Comparison of ENCODE assay signal across 8 cellular contexts in genomic region chr13:39036212-39036611, GRCh38. TPM values are rescaled to one million over a fixed set of nuclear protein-coding genes. Genes with fewer than 3 reads are reported as not detected.
A peak's percentile ranks its signal among the peaks of the same experiment; 100 is the strongest.
DNase-seq lines count a peak whose midpoint lies in the region; ATAC-seq and TF ChIP-seq lines count a peak whose summit lies in the region.

No MANE protein-coding gene starts in this region.

- TF ChIP-seq CTCF in LNCaP clone FGC (IDR thresholded peaks at IDR 0.05; ENCODE audit: control insufficient read depth, extremely low read depth, insufficient read depth), result no peak
- no peak for TF ChIP-seq CTCF in kidney epithelial cell (IDR thresholded peaks at IDR 0.05; ENCODE audit: insufficient read depth, low read length, poor library complexity, severe bottlenecking)
- no peak for TF ChIP-seq CTCF in thoracic aorta (IDR thresholded peaks at IDR 0.05)

- H3K4me1 Mint-ChIP-seq in activated naive CD8-positive, alpha-beta T cell (ENCODE audit: low read depth), result peaks cover 57% of the 10 kb centered on the region

- H3K4me3 ChIP-seq in LNCaP clone FGC (ENCODE audit: low read depth, low read length) (peak overlapping the region; percentile 92), kidney epithelial cell (ENCODE audit: low read depth, low read length) (peak overlapping the region; percentile 73), thoracic aorta (peak overlapping the region; percentile 82)

- H3K27ac ChIP-seq in thoracic aorta, result no peak overlapping the region

- peak overlapping the region; percentile 97 for H3K4me3 Mint-ChIP-seq in activated naive CD8-positive, alpha-beta T cell

- H3K27ac Mint-ChIP-seq in activated naive CD8-positive, alpha-beta T cell, result peak overlapping the region; percentile 88

- no peaks in the 10 kb centered on the region for H3K9me3 Mint-ChIP-seq in activated naive CD8-positive, alpha-beta T cell (ENCODE audit: low read depth)

- no peak for ATAC-seq in thoracic aorta (ENCODE audit: insufficient number of reproducible peaks, low FRiP score, low read depth)
- ATAC-seq in GM19023 (IDR thresholded peaks at IDR 0.05; ENCODE audit: unreplicated experiment), result no peak
- no peak for ATAC-seq in GM19328 (IDR thresholded peaks at IDR 0.05; ENCODE audit: unreplicated experiment)
- no peak for ATAC-seq in GM18868 (IDR thresholded peaks at IDR 0.05; ENCODE audit: unreplicated experiment)

- H3K36me3 ChIP-seq in kidney epithelial cell (ENCODE audit: control insufficient read depth, insufficient read depth, low read length) (no peaks in the 10 kb centered on the region), thoracic aorta (no peaks in the 10 kb centered on the region)

- no peaks in the 10 kb centered on the region for H3K27me3 Mint-ChIP-seq in activated naive CD8-positive, alpha-beta T cell

- no peaks in the 10 kb centered on the region for H3K36me3 Mint-ChIP-seq in activated naive CD8-positive, alpha-beta T cell

- peaks cover 34 to 51% of the 10 kb centered on the region in 2 donors for H3K4me1 ChIP-seq in thoracic aorta (ENCODE audit: control insufficient read depth in 1 of 2, low read depth in 2 of 2)

- H3K27me3 ChIP-seq in kidney epithelial cell (ENCODE audit: control insufficient read depth, insufficient read depth, low read length) (no peaks in the 10 kb centered on the region), thoracic aorta (replicated peaks; ENCODE audit: insufficient read depth) (no peaks in the 10 kb centered on the region)

- no peaks in the 10 kb centered on the region for H3K9me3 ChIP-seq in thoracic aorta

- DNase-seq in DMS79 treated with DMSO at 0.1 percent for 48 hours (lab: John Stamatoyannopoulos, UW), result peak; percentile 16
- no peak for DNase-seq in LNCaP clone FGC (ENCODE audit: low read depth)
- DNase-seq in kidney epithelial cell (ENCODE audit: low read depth), result no peak
- no peak for DNase-seq in thoracic aorta (ENCODE audit: low spot score)

RNA-seq across cellular contexts. Expression of gene PROSER1, which starts 1.7 kb away (rescaled TPM):
- total RNA-seq in kidney epithelial cell (33.0 and 35.9 TPM in 2 replicates), thoracic aorta (10 to 100 TPM; 15.4 to 33.5 TPM)

RNA-seq across cellular contexts. Expression of gene NHLRC3, which starts 2.0 kb away (rescaled TPM):
- total RNA-seq in kidney epithelial cell (15.7 and 17.8 TPM in 2 replicates), thoracic aorta (10 to 100 TPM; 21.7 to 27.2 TPM)

RNA-seq across cellular contexts. Expression of gene STOML3, which starts 45.6 kb away (rescaled TPM):
- total RNA-seq in kidney epithelial cell (not detected in 2 replicates), thoracic aorta (not detected)
